In genomic region chr7:156534925-156535324, GRCh38 we compare ENCODE assay signal across 1 cellular context.
TF ChIP-seq lines count a peak whose summit lies in the region.

No MANE protein-coding gene starts in this region.

TF ChIP-seq in A549, 52 proteins besides CTCF, POLR2A, EP300 and RAD21 (continued from another document):
- TF ChIP-seq KDM5A (IDR thresholded peaks at IDR 0.05), result no peak
- TF ChIP-seq HEYL (CRISPR knock-in tag; IDR thresholded peaks at IDR 0.05), result no peak
- TF ChIP-seq CHD2 (IDR thresholded peaks at IDR 0.05; ENCODE audit: low read length, partially characterized antibody), result no peak
- TF ChIP-seq EHMT2 (IDR thresholded peaks at IDR 0.05; ENCODE audit: low read depth), result no peak
- no peak for TF ChIP-seq MAX (IDR thresholded peaks at IDR 0.05)
